13 cellular contexts compared by ENCODE assay signal in genomic region chr10:92595505-92595904, GRCh38. TPM values are rescaled to one million over a fixed set of nuclear protein-coding genes. Genes with fewer than 3 reads are reported as not detected.
A peak's percentile ranks its signal among the peaks of the same experiment; 100 is the strongest.
DNase-seq lines count a peak whose midpoint lies in the region; FAIRE-seq and TF ChIP-seq lines count a peak whose summit lies in the region.
"Had no signal": no experiment of that assay in that cellular context is flagged by ENCODE, and none has a peak within 500 bp of the region (broad histone marks: within the 10 kb centered on the region; RNA-seq: fewer than 3 reads in every experiment).

No MANE protein-coding gene starts in this region.

- H3K79me2 ChIP-seq in Loucy (ENCODE audit: insufficient read depth, low read length) (peaks cover 82% of the 10 kb centered on the region), astrocyte (ENCODE audit: insufficient read depth, low read length) (peaks cover 75% of the 10 kb centered on the region)

- H3K36me3 Mint-ChIP-seq in activated T-cell treated with anti-CD3 and anti-CD28 coated beads, Interleukin-2, amount 50 U/mL, for 24 hours (ENCODE audit: low read depth) = peaks cover 24% of the 10 kb centered on the region
- H3K36me3 Mint-ChIP-seq in astrocyte (ENCODE audit: low read depth, unreplicated experiment) = no peaks in the 10 kb centered on the region
- H3K36me3 Mint-ChIP-seq in progenitor cell of endocrine pancreas (ENCODE audit: insufficient read depth) = peaks cover 3% of the 10 kb centered on the region

- DNase-seq in activated T-cell treated with anti-CD3 and anti-CD28 coated beads, Interleukin-2, amount 50 U/mL, for 24 hours = no peak
- no peak for DNase-seq in activated T-cell treated with anti-CD3 and anti-CD28 coated beads for 4 hours
- no peak for DNase-seq in astrocyte (ENCODE audit: low read depth)
- no peak for DNase-seq in progenitor cell of endocrine pancreas (ENCODE audit: low spot score, unreplicated experiment)
- DNase-seq in SHP77 treated with DMSO at 0.1 percent for 48 hours (lab: John Stamatoyannopoulos, UW) = no peak
- no peak for DNase-seq in D341Med (ENCODE audit: low spot score)
- no peak for DNase-seq in uterus
- DNase-seq: activated gamma-delta T cell treated with Interleukin-2 at 50 U/mL for 16 hours, colonic mucosa, NCI-H2171, thyroid gland had no signal

- TF ChIP-seq CTCF in Loucy (conservative IDR thresholded peaks at IDR 0.05; ENCODE audit: low read length) = no peak
- TF ChIP-seq CTCF in astrocyte (IDR thresholded peaks at IDR 0.05; ENCODE audit: insufficient read depth, low read depth, low read length) = no peak
- no peak for TF ChIP-seq CTCF in progenitor cell of endocrine pancreas (IDR thresholded peaks at IDR 0.05; ENCODE audit: unreplicated experiment)
- TF ChIP-seq CTCF in uterus (IDR thresholded peaks at IDR 0.05) = no peak

- H3K27me3 Mint-ChIP-seq in activated T-cell treated with anti-CD3 and anti-CD28 coated beads, Interleukin-2, amount 50 U/mL, for 24 hours = no peaks in the 10 kb centered on the region
- H3K27me3 Mint-ChIP-seq in astrocyte (ENCODE audit: low read depth, unreplicated experiment) = no peaks in the 10 kb centered on the region
- H3K27me3 Mint-ChIP-seq in progenitor cell of endocrine pancreas = no peaks in the 10 kb centered on the region

- H3K4me3 ChIP-seq in Loucy (ENCODE audit: low read length, poor library complexity, severe bottlenecking) (peak overlapping the region; percentile 84), astrocyte (ENCODE audit: insufficient read depth, low read depth, low read length) (no peak overlapping the region), uterus (no peak overlapping the region)
- H3K4me3 ChIP-seq: colonic mucosa, thyroid gland had no signal

- H3K36me3 ChIP-seq in Loucy (ENCODE audit: insufficient read depth, low read length) = no peaks in the 10 kb centered on the region
- no peaks in the 10 kb centered on the region for H3K36me3 ChIP-seq in astrocyte (ENCODE audit: insufficient read depth, low read length)
- no peaks in the 10 kb centered on the region for H3K36me3 ChIP-seq in uterus
- H3K36me3 ChIP-seq: colonic mucosa, thyroid gland had no signal

- H3K9me2 ChIP-seq in Loucy (replicated peaks; ENCODE audit: low read depth, low read length) = no peaks in the 10 kb centered on the region

- H3K27ac ChIP-seq in astrocyte (ENCODE audit: low read depth, low read length) = no peak overlapping the region
- no peak overlapping the region for H3K27ac ChIP-seq in uterus
- H3K27ac ChIP-seq: colonic mucosa, thyroid gland had no signal

- H3K9me3 Mint-ChIP-seq in activated T-cell treated with anti-CD3 and anti-CD28 coated beads, Interleukin-2, amount 50 U/mL, for 24 hours = no peaks in the 10 kb centered on the region
- no peaks in the 10 kb centered on the region for H3K9me3 Mint-ChIP-seq in astrocyte (ENCODE audit: unreplicated experiment)
- H3K9me3 Mint-ChIP-seq in progenitor cell of endocrine pancreas (ENCODE audit: low read depth) = no peaks in the 10 kb centered on the region

- H3K4me1 ChIP-seq in Loucy (ENCODE audit: insufficient read depth, low read length, poor library complexity, severe bottlenecking) = peaks cover 38% of the 10 kb centered on the region
- H3K4me1 ChIP-seq in astrocyte (ENCODE audit: insufficient read depth, low read length) = peaks cover 20% of the 10 kb centered on the region
- H3K4me1 ChIP-seq in uterus = no peaks in the 10 kb centered on the region
- H3K4me1 ChIP-seq: colonic mucosa had no signal

- H3K9ac ChIP-seq in Loucy (ENCODE audit: low read depth, low read length, poor library complexity, severe bottlenecking) = peak overlapping the region; percentile 87
- no peak overlapping the region for H3K9ac ChIP-seq in astrocyte (ENCODE audit: low read length)

- H3K4me2 ChIP-seq in Loucy (ENCODE audit: low read depth, low read length, poor library complexity, severe bottlenecking) = peak overlapping the region; percentile 99
- peak overlapping the region; percentile 81 for H3K4me2 ChIP-seq in astrocyte (ENCODE audit: low read length)

- H2AFZ ChIP-seq in Loucy (ENCODE audit: low read length) = no peak overlapping the region
- H2AFZ ChIP-seq in astrocyte (ENCODE audit: low read depth, low read length) = no peak overlapping the region

- H3K9me3 ChIP-seq in Loucy (ENCODE audit: insufficient read depth, low read depth, low read length) (no peaks in the 10 kb centered on the region), astrocyte (ENCODE audit: insufficient read depth, low read depth, low read length) (no peaks in the 10 kb centered on the region), uterus (no peaks in the 10 kb centered on the region)
- H3K9me3 ChIP-seq: colonic mucosa, thyroid gland had no signal

- TF ChIP-seq POLR2A in uterus (IDR thresholded peaks at IDR 0.05) = no peak

- H3K27me3 ChIP-seq in Loucy (ENCODE audit: insufficient read depth, low read length, poor library complexity, severe bottlenecking) (no peaks in the 10 kb centered on the region), astrocyte (ENCODE audit: insufficient read depth, low read length) (no peaks in the 10 kb centered on the region), uterus (no peaks in the 10 kb centered on the region)
- H3K27me3 ChIP-seq: colonic mucosa, thyroid gland had no signal

- peaks cover 37% of the 10 kb centered on the region for H3K4me1 Mint-ChIP-seq in activated T-cell treated with anti-CD3 and anti-CD28 coated beads, Interleukin-2, amount 50 U/mL, for 24 hours (ENCODE audit: low read depth)
- H3K4me1 Mint-ChIP-seq in astrocyte (ENCODE audit: low read depth, unreplicated experiment) (peaks cover 10% of the 10 kb centered on the region), progenitor cell of endocrine pancreas (ENCODE audit: low read depth) (peaks cover 24% of the 10 kb centered on the region)

- H3K27ac Mint-ChIP-seq in activated T-cell treated with anti-CD3 and anti-CD28 coated beads, Interleukin-2, amount 50 U/mL, for 24 hours = peak overlapping the region; percentile 1
- H3K27ac Mint-ChIP-seq in astrocyte (ENCODE audit: unreplicated experiment) = no peak overlapping the region
- H3K27ac Mint-ChIP-seq in progenitor cell of endocrine pancreas = peak overlapping the region; percentile 12

- H3K4me3 Mint-ChIP-seq in activated T-cell treated with anti-CD3 and anti-CD28 coated beads, Interleukin-2, amount 50 U/mL, for 24 hours = peak overlapping the region; percentile 93
- H3K4me3 Mint-ChIP-seq in astrocyte (ENCODE audit: unreplicated experiment) = peak overlapping the region; percentile 3
- H3K4me3 Mint-ChIP-seq in progenitor cell of endocrine pancreas (ENCODE audit: low read depth) = peak overlapping the region; percentile 25

- peaks cover 29% of the 10 kb centered on the region for H4K20me1 ChIP-seq in Loucy (ENCODE audit: insufficient read depth, low read length, poor library complexity, severe bottlenecking)
- no peaks in the 10 kb centered on the region for H4K20me1 ChIP-seq in astrocyte (ENCODE audit: insufficient read depth, low read length)

- intact Hi-C loops in uterus (cut with DNase I; ENCODE audit: low total_unique reads) = no loop called here

- 0 out of 2 replicates have a peak, but pooled peaks cover 3% of the 10 kb centered on the region for H3F3A ChIP-seq in Loucy (ENCODE audit: low read depth)

- no peak for FAIRE-seq in astrocyte (lab: Jason Lieb, UNC)
- FAIRE-seq: G401.6 had no signal

RNA-seq across cellular contexts. Expression of gene KIF11, which starts 2.6 kb away (rescaled TPM):
- total RNA-seq in astrocyte = 2.8 and 4.7 TPM in 2 replicates
- total RNA-seq in progenitor cell of endocrine pancreas = 25.6 and 25.9 TPM in 2 replicates
- total RNA-seq in uterus = 10 to 100 TPM in 1 of 4 donors, 1 to 10 TPM in 1, not detected in 2; 1.0 to 31.0 TPM

RNA-seq across cellular contexts. Expression of gene IDE, which starts 21.6 kb away (rescaled TPM):
- total RNA-seq in astrocyte = 31.4 and 35.9 TPM in 2 replicates
- 60.1 TPM in 2 replicates for total RNA-seq in progenitor cell of endocrine pancreas
- total RNA-seq in uterus = 10 to 100 TPM; 22.6 to 59.7 (median 43.0) TPM

Comparison
In these comparisons a context has a peak if more than half of its experiments do, and no peak if none do; other contexts are left out.
1. H3K4me3 Mint-ChIP-seq: peak in every context shown above with its lines; median percentile 93 in activated T-cell treated with anti-CD3 and anti-CD28 coated beads, Interleukin-2, amount 50 U/mL, for 24 hours; 25 in progenitor cell of endocrine pancreas; 3 in astrocyte.